In genomic region chr20:32407131-32407760, GRCh38 we compare ENCODE assay signal across 8 cellular contexts. TPM values are rescaled to one million over a fixed set of nuclear protein-coding genes. Genes with fewer than 3 reads are reported as not detected.
A peak's percentile ranks its signal among the peaks of the same experiment; 100 is the strongest.
DNase-seq lines count a peak whose midpoint lies in the region; ATAC-seq lines count a peak whose summit lies in the region.
"Not testable (repeated sequence)": the region's sequence is repeated elsewhere in the genome, so short reads cannot be mapped to it uniquely, and the experiment has no call there.

No MANE protein-coding gene starts in this region.

- H3K9me3 ChIP-seq in BLaER1 treated with 17β-estradiol and CSF1 and Interleukin-3, amounts not matched to agents 10 nM and 100 nM (replicated peaks in 1 of 11); T-helper 17 cell (ENCODE audit: control insufficient read depth, low read length, poor library complexity, severe bottlenecking): not testable (repeated sequence)

- H3K36me3 Mint-ChIP-seq in T-helper 17 cell (ENCODE audit: low read depth); naive B cell: not testable (repeated sequence)
- peaks cover 65% of the 10 kb centered on the region for H3K36me3 Mint-ChIP-seq in activated T-cell treated with anti-CD3 and anti-CD28 coated beads, Interleukin-2, amount 50 U/mL, for 24 hours (ENCODE audit: low read depth)
- H3K36me3 Mint-ChIP-seq in activated naive CD4-positive, alpha-beta T cell treated with anti-CD3 and anti-CD28 coated beads, Interleukin-2, amount 50 U/mL, for 24 hours = peaks cover 10% of the 10 kb centered on the region

- peak; percentile 99 for ATAC-seq in T-helper 17 cell
- ATAC-seq in naive B cell (ENCODE audit: low read depth in 2 of 2) = not testable (repeated sequence)

- H3K4me3 Mint-ChIP-seq in T-helper 17 cell (peak overlapping the region; percentile 28), naive B cell (peak overlapping the region in 2 of 8 donors; percentile 15 to 81)
- peak overlapping the region; percentile 44 for H3K4me3 Mint-ChIP-seq in activated T-cell treated with anti-CD3 and anti-CD28 coated beads, Interleukin-2, amount 50 U/mL, for 24 hours
- peak overlapping the region; percentile 88 for H3K4me3 Mint-ChIP-seq in activated naive CD4-positive, alpha-beta T cell treated with anti-CD3 and anti-CD28 coated beads, Interleukin-2, amount 50 U/mL, for 24 hours

- H3K4me1 Mint-ChIP-seq in T-helper 17 cell (peaks cover 32% of the 10 kb centered on the region), naive B cell (peaks cover 26 to 43% (median 31%) of the 10 kb centered on the region in 3 donors)
- peaks cover 67% of the 10 kb centered on the region for H3K4me1 Mint-ChIP-seq in activated T-cell treated with anti-CD3 and anti-CD28 coated beads, Interleukin-2, amount 50 U/mL, for 24 hours (ENCODE audit: low read depth)
- peaks cover 72% of the 10 kb centered on the region for H3K4me1 Mint-ChIP-seq in activated naive CD4-positive, alpha-beta T cell treated with anti-CD3 and anti-CD28 coated beads, Interleukin-2, amount 50 U/mL, for 24 hours

- H3K9ac ChIP-seq in BLaER1 treated with 17β-estradiol and CSF1 and Interleukin-3, amounts not matched to agents 10 nM and 100 nM = peak overlapping the region in 1 of 11 experiments; percentile 21; a peak in 1 of 22 replicates

- H3K36me3 ChIP-seq in BLaER1 treated with 17β-estradiol and CSF1 and Interleukin-3, amounts not matched to agents 10 nM and 100 nM = peaks cover 26 to 80% (median 67%) of the 10 kb centered on the region in 11 experiments

- H3K4me1 ChIP-seq in BLaER1 treated with 17β-estradiol and CSF1 and Interleukin-3, amounts not matched to agents 10 nM and 100 nM = peaks cover 20 to 29% (median 26%) of the 10 kb centered on the region in 10 experiments

- peak overlapping the region in 3 of 11 experiments; percentile 12 to 28 (median 22); a peak in 1 of 22 replicates for H3K27ac ChIP-seq in BLaER1 treated with 17β-estradiol and CSF1 and Interleukin-3, amounts not matched to agents 10 nM and 100 nM

- H3K4me2 ChIP-seq in BLaER1 treated with 17β-estradiol and CSF1 and Interleukin-3, amounts not matched to agents 10 nM and 100 nM = peak overlapping the region in 8 of 11 experiments; percentile 4 to 50 (median 30); a peak in 12 of 22 replicates

- not testable (repeated sequence) for H3K4me3 ChIP-seq in BLaER1 treated with 17β-estradiol and CSF1 and Interleukin-3, amounts not matched to agents 10 nM and 100 nM

- peak overlapping the region; percentile 94 for H3K27ac Mint-ChIP-seq in T-helper 17 cell
- H3K27ac Mint-ChIP-seq in activated T-cell treated with anti-CD3 and anti-CD28 coated beads, Interleukin-2, amount 50 U/mL, for 24 hours = peak overlapping the region; percentile 89
- peak overlapping the region; percentile 97 for H3K27ac Mint-ChIP-seq in activated naive CD4-positive, alpha-beta T cell treated with anti-CD3 and anti-CD28 coated beads, Interleukin-2, amount 50 U/mL, for 24 hours
- H3K27ac Mint-ChIP-seq in naive B cell = peak overlapping the region in 5 of 6 donors; percentile 24 to 89 (median 53)

- not testable (repeated sequence) for H3K27me3 ChIP-seq in BLaER1 treated with 17β-estradiol and CSF1 and Interleukin-3, amounts not matched to agents 10 nM and 100 nM

- H4K20me1 ChIP-seq in BLaER1 treated with 17β-estradiol and CSF1 and Interleukin-3, amounts not matched to agents 10 nM and 100 nM = peaks cover 33 to 99% (median 92%) of the 10 kb centered on the region in 11 experiments; a peak in 21 of 22 replicates

- H3K9me3 Mint-ChIP-seq in activated T-cell treated with anti-CD3 and anti-CD28 coated beads, Interleukin-2, amount 50 U/mL, for 24 hours; activated naive CD4-positive, alpha-beta T cell treated with anti-CD3 and anti-CD28 coated beads, Interleukin-2, amount 50 U/mL, for 24 hours; naive B cell: not testable (repeated sequence)

- H3K27me3 Mint-ChIP-seq in T-helper 17 cell; activated T-cell treated with anti-CD3 and anti-CD28 coated beads, Interleukin-2, amount 50 U/mL, for 24 hours; activated naive CD4-positive, alpha-beta T cell treated with anti-CD3 and anti-CD28 coated beads, Interleukin-2, amount 50 U/mL, for 24 hours; naive B cell: not testable (repeated sequence)

- peak; percentile 22 to 44 (median 35) for DNase-seq in T-helper 17 cell
- DNase-seq in activated CD4-positive, alpha-beta T cell treated with anti-CD3 and anti-CD28 coated beads, Interleukin-2, amount 50 U/mL, for 48 hours = peak; percentile 60 to 66
- peak; percentile 63 for DNase-seq in activated T-cell treated with anti-CD3 and anti-CD28 coated beads, Interleukin-2, amount 50 U/mL, for 24 hours
- DNase-seq in naive B cell = not testable (repeated sequence)
- peak; percentile 64 for DNase-seq in stimulated activated CD4-positive, alpha-beta T cell treated with anti-CD3 and anti-CD28 coated beads, Interleukin-2, amount 100 ng/mL, for 4 hours (ENCODE audit: low read depth)
- DNase-seq in stimulated activated CD8-positive, alpha-beta memory T cell treated with anti-CD3 and anti-CD28 coated beads, Interleukin-4, amount 100 ng/mL, for 24 hours (ENCODE audit: low read depth) = peak; percentile 33

RNA-seq across cellular contexts. Expression of gene ASXL1, which starts 49.1 kb away (rescaled TPM):
- total RNA-seq in T-helper 17 cell = 100 to 1,000 TPM; 198 to 207 TPM
- 10 to 100 TPM in 4 of 6 donors, 1 to 10 TPM in 2; 9.4 to 22.6 (median 13.0) TPM for polyA plus RNA-seq in naive B cell (ENCODE audit: low read depth in 6 of 6)
